Comparison of ENCODE assay signal across 1 cellular context in the genomic region with DNA sequence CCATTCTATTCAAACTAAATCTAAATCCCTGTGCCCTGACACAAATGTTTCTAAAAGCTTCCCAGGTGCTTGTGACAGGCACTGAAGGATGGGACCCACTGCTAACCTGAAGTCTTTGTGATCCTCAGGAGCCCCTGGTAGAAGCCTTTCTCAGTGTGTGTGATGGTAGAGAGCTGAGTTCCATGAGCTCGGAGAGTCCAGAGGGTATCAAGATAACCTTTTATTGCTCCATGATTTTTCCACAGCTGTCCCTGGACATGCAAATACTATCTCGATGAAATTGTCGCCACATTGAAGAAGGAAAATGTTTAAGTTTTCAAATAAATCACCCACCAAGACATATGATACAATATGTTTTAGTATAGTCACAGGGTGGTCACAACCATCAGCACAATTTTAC.
TF ChIP-seq lines count a peak whose summit lies in the region.

No MANE protein-coding gene starts in this region.

TF ChIP-seq in K562, 482 proteins besides CTCF, POLR2A, EP300 and RAD21 (continued from another document):
- TF ChIP-seq, protein P1, sequence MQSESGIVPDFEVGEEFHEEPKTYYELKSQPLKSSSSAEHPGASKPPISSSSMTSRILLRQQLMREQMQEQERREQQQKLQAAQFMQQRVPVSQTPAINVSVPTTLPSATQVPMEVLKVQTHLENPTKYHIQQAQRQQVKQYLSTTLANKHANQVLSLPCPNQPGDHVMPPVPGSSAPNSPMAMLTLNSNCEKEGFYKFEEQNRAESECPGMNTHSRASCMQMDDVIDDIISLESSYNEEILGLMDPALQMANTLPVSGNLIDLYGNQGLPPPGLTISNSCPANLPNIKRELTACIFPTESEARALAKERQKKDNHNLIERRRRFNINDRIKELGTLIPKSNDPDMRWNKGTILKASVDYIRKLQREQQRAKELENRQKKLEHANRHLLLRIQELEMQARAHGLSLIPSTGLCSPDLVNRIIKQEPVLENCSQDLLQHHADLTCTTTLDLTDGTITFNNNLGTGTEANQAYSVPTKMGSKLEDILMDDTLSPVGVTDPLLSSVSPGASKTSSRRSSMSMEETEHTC (IDR thresholded peaks at IDR 0.05), result no peak
- TF ChIP-seq XRCC5 (IDR thresholded peaks at IDR 0.05; ENCODE audit: low read depth, low read length) (no peak), FOXP1 (CRISPR knock-in tag; IDR thresholded peaks at IDR 0.05) (no peak), CXXC5 (CRISPR knock-in tag; IDR thresholded peaks at IDR 0.05) (no peak), ZNF324 (CRISPR knock-in tag; IDR thresholded peaks at IDR 0.05) (no peak), BHLHE40 (IDR thresholded peaks at IDR 0.05; ENCODE audit: low read length) (no peak), ZNF444 (CRISPR knock-in tag; IDR thresholded peaks at IDR 0.05) (no peak), NEUROD1 (IDR thresholded peaks at IDR 0.05; ENCODE audit: borderline replicate concordance, low read depth, low read length, partially characterized antibody) (no peak)
- TF ChIP-seq, protein P2, sequence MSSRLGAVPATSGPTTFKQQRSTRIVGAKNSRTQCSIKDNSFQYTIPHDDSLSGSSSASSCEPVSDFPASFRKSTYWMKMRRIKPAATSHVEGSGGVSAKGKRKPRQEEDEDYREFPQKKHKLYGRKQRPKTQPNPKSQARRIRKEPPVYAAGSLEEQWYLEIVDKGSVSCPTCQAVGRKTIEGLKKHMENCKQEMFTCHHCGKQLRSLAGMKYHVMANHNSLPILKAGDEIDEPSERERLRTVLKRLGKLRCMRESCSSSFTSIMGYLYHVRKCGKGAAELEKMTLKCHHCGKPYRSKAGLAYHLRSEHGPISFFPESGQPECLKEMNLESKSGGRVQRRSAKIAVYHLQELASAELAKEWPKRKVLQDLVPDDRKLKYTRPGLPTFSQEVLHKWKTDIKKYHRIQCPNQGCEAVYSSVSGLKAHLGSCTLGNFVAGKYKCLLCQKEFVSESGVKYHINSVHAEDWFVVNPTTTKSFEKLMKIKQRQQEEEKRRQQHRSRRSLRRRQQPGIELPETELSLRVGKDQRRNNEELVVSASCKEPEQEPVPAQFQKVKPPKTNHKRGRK (tag; IDR thresholded peaks at IDR 0.05), result no peak
- TF ChIP-seq, protein P3, sequence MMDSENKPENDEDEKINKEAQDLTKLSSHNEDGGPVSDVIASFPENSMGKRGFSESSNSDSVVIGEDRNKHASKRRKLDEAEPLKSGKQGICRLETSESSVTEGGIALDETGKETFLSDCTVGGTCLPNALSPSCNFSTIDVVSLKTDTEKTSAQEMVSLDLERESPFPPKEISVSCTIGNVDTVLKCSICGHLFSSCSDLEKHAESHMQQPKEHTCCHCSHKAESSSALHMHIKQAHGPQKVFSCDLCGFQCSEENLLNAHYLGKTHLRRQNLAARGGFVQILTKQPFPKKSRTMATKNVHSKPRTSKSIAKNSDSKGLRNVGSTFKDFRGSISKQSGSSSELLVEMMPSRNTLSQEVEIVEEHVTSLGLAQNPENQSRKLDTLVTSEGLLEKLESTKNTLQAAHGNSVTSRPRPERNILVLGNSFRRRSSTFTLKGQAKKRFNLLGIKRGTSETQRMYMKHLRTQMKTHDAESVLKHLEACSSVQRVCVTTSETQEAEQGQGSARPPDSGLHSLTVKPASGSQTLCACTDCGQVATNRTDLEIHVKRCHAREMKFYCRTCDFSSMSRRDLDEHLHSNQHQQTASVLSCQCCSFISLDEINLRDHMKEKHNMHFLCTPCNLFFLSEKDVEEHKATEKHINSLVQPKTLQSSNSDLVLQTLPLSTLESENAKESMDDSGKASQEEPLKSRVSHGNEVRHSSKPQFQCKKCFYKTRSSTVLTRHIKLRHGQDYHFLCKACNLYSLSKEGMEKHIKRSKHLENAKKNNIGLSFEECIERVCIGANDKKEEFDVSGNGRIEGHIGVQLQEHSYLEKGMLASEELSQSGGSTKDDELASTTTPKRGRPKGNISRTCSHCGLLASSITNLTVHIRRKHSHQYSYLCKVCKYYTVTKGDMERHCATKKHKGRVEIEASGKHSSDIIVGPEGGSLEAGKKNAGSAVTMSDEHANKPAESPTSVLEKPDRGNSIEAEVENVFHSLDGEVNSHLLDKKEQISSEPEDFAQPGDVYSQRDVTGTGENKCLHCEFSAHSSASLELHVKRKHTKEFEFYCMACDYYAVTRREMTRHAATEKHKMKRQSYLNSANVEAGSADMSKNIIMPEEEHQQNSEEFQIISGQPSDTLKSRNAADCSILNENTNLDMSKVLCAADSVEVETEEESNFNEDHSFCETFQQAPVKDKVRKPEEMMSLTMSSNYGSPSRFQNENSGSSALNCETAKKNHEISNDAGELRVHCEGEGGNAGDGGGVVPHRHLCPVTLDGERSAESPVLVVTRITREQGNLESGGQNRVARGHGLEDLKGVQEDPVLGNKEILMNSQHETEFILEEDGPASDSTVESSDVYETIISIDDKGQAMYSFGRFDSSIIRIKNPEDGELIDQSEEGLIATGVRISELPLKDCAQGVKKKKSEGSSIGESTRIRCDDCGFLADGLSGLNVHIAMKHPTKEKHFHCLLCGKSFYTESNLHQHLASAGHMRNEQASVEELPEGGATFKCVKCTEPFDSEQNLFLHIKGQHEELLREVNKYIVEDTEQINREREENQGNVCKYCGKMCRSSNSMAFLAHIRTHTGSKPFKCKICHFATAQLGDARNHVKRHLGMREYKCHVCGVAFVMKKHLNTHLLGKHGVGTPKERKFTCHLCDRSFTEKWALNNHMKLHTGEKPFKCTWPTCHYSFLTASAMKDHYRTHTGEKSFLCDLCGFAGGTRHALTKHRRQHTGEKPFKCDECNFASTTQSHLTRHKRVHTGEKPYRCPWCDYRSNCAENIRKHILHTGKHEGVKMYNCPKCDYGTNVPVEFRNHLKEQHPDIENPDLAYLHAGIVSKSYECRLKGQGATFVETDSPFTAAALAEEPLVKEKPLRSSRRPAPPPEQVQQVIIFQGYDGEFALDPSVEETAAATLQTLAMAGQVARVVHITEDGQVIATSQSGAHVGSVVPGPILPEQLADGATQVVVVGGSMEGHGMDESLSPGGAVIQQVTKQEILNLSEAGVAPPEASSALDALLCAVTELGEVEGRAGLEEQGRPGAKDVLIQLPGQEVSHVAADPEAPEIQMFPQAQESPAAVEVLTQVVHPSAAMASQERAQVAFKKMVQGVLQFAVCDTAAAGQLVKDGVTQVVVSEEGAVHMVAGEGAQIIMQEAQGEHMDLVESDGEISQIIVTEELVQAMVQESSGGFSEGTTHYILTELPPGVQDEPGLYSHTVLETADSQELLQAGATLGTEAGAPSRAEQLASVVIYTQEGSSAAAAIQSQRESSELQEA (IDR thresholded peaks at IDR 0.05; ENCODE audit: low read depth), result no peak
- TF ChIP-seq, protein P4, sequence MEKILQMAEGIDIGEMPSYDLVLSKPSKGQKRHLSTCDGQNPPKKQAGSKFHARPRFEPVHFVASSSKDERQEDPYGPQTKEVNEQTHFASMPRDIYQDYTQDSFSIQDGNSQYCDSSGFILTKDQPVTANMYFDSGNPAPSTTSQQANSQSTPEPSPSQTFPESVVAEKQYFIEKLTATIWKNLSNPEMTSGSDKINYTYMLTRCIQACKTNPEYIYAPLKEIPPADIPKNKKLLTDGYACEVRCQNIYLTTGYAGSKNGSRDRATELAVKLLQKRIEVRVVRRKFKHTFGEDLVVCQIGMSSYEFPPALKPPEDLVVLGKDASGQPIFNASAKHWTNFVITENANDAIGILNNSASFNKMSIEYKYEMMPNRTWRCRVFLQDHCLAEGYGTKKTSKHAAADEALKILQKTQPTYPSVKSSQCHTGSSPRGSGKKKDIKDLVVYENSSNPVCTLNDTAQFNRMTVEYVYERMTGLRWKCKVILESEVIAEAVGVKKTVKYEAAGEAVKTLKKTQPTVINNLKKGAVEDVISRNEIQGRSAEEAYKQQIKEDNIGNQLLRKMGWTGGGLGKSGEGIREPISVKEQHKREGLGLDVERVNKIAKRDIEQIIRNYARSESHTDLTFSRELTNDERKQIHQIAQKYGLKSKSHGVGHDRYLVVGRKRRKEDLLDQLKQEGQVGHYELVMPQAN (IDR thresholded peaks at IDR 0.05; ENCODE audit: borderline replicate concordance), result no peak
- TF ChIP-seq, protein P5, sequence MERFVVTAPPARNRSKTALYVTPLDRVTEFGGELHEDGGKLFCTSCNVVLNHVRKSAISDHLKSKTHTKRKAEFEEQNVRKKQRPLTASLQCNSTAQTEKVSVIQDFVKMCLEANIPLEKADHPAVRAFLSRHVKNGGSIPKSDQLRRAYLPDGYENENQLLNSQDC (CRISPR knock-in tag; IDR thresholded peaks at IDR 0.05), result no peak
- TF ChIP-seq, protein P6, sequence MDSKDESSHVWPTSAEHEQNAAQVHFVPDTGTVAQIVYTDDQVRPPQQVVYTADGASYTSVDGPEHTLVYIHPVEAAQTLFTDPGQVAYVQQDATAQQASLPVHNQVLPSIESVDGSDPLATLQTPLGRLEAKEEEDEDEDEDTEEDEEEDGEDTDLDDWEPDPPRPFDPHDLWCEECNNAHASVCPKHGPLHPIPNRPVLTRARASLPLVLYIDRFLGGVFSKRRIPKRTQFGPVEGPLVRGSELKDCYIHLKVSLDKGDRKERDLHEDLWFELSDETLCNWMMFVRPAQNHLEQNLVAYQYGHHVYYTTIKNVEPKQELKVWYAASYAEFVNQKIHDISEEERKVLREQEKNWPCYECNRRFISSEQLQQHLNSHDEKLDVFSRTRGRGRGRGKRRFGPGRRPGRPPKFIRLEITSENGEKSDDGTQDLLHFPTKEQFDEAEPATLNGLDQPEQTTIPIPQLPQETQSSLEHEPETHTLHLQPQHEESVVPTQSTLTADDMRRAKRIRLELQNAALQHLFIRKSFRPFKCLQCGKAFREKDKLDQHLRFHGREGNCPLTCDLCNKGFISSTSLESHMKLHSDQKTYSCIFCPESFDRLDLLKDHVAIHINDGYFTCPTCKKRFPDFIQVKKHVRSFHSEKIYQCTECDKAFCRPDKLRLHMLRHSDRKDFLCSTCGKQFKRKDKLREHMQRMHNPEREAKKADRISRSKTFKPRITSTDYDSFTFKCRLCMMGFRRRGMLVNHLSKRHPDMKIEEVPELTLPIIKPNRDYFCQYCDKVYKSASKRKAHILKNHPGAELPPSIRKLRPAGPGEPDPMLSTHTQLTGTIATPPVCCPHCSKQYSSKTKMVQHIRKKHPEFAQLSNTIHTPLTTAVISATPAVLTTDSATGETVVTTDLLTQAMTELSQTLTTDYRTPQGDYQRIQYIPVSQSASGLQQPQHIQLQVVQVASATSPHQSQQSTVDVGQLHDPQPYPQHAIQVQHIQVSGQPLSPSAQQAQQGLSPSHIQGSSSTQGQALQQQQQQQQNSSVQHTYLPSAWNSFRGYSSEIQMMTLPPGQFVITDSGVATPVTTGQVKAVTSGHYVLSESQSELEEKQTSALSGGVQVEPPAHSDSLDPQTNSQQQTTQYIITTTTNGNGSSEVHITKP (IDR thresholded peaks at IDR 0.05; ENCODE audit: partially characterized antibody), result no peak
